In the genomic region with DNA sequence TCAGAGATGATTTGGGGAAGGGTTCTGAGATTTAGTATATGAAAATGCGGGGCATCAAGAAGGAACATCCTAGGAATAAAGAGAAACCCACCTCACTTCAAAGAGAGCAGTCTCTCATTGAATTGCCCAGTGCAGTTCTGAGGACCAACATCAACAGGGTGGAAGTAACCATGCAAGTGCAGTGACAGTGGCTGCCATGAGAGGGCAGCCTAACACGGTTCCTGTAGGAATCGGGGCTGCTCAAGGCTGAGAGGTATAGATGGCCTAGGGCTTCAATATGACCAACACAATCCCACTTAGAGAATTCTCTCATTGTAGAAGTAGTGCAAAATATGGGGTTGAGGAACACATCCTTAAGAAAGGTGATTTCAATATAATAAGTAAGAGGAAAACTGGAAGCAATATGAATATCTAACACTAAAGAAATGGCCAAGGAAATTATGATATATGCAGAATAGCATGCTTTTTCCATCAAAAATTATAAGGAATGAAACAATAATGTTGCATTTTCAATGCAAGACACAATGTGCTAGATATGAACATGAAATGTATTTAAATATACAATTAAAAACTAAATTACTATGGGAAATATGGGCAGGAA, we compare ENCODE assay signal across 8 cellular contexts. TPM values are rescaled to one million over a fixed set of nuclear protein-coding genes. Genes with fewer than 3 reads are reported as not detected.
DNase-seq lines count a peak whose midpoint lies in the region; ATAC-seq and TF ChIP-seq lines count a peak whose summit lies in the region.

No MANE protein-coding gene starts in this region.

- no peaks in the 10 kb centered on the region for H3K9me3 Mint-ChIP-seq in activated naive CD8-positive, alpha-beta T cell treated with anti-CD3 and anti-CD28 coated beads, Interleukin-2, amount 50 U/mL, for 24 hours

- peak; percentile 91 for ATAC-seq in GM21515 (IDR thresholded peaks at IDR 0.05; ENCODE audit: unreplicated experiment)
- peak; percentile 85 for ATAC-seq in activated naive CD8-positive, alpha-beta T cell treated with anti-CD3 and anti-CD28 coated beads, Interleukin-2, amount 50 U/mL, for 24 hours
- ATAC-seq in left cardiac atrium: peak; percentile 78 to 90

- H3K27me3 Mint-ChIP-seq in activated naive CD8-positive, alpha-beta T cell treated with anti-CD3 and anti-CD28 coated beads, Interleukin-2, amount 50 U/mL, for 24 hours: peaks cover 11% of the 10 kb centered on the region

- DNase-seq in GDM1 (lab: John Stamatoyannopoulos, UW): peak; percentile 54
- peak in 51 of 76 experiments; percentile 0 to 67 (median 27) for DNase-seq in HUDEP-2 (lab: John Stamatoyannopoulos, UW; ENCODE audit: unreplicated experiment in 76 of 76)
- peak; percentile 81 for DNase-seq in SK-MEL-5 (ENCODE audit: low read depth, low spot score)
- DNase-seq in activated naive CD8-positive, alpha-beta T cell treated with anti-CD3 and anti-CD28 coated beads, Interleukin-2, amount 50 U/mL, for 24 hours: peak; percentile 61
- peak; percentile 50 for DNase-seq in left cardiac atrium
- peak; percentile 8 for DNase-seq in retinal pigment epithelial cell (ENCODE audit: low read depth)
- no peak for DNase-seq in cortex of kidney (lab: John Stamatoyannopoulos, UW)

- H3K27ac Mint-ChIP-seq in activated naive CD8-positive, alpha-beta T cell treated with anti-CD3 and anti-CD28 coated beads, Interleukin-2, amount 50 U/mL, for 24 hours: no peak overlapping the region

- intact Hi-C loops in left cardiac atrium (cut with DNase I): loop anchor here (2.0 to 10.0 kb wide), 6 partner anchors 173 to 515 kb away; no protein-coding TSS in a partner anchor

- TF ChIP-seq CTCF in retinal pigment epithelial cell (conservative IDR thresholded peaks at IDR 0.05; ENCODE audit: low read depth, low read length): peak; percentile 99

- in situ Hi-C loops in SK-MEL-5 (cut with HindIII; ENCODE audit: low pct_unique_long_range_greater_than_20kb, low sequenced_read_pairs): no loop called here

- H3K4me1 Mint-ChIP-seq in activated naive CD8-positive, alpha-beta T cell treated with anti-CD3 and anti-CD28 coated beads, Interleukin-2, amount 50 U/mL, for 24 hours: no peaks in the 10 kb centered on the region

- no peaks in the 10 kb centered on the region for H3K36me3 Mint-ChIP-seq in activated naive CD8-positive, alpha-beta T cell treated with anti-CD3 and anti-CD28 coated beads, Interleukin-2, amount 50 U/mL, for 24 hours (ENCODE audit: low read depth)

- H3K4me3 ChIP-seq in retinal pigment epithelial cell (ENCODE audit: low read length): no peak overlapping the region

- H3K4me3 Mint-ChIP-seq in activated naive CD8-positive, alpha-beta T cell treated with anti-CD3 and anti-CD28 coated beads, Interleukin-2, amount 50 U/mL, for 24 hours: no peak overlapping the region

RNA-seq across cellular contexts. Expression of a gene that starts 51.1 kb away (rescaled TPM):
- 0.88 and 1.4 TPM in 2 replicates for total RNA-seq in SK-MEL-5 (2014; rRNA removed; shearing (Covaris generic))
- polyA plus RNA-seq in SK-MEL-5 (2015; cell fraction: cytosol; rRNA removed): 7.3 and 8.5 TPM in 2 replicates
- 12.2 and 13.2 TPM in 2 replicates for polyA plus RNA-seq in SK-MEL-5 (2015; cell fraction: nucleus; rRNA removed)
- total RNA-seq in left cardiac atrium: 10 to 100 TPM; 20.1 to 22.4 TPM
